Comparison of ENCODE assay signal across 39 cellular contexts in the genomic region with DNA sequence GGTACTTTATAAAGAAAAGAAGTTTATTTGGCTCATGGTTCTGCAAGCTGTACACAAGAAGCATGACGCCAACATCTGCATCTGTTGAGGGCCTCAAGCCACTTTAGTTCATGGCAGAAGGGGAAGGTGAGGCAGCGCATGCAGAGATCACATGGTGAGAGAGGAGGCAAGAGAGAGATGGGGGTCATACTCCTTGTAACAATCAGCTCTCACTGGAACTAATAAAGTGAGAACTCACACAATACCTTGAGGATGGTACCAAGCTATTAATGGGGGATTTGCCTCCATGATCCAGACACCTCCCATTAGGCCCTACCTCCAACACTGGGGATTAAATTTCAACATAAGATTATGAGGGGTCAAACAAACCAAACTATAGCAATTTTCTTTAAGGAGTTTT.
"Had no signal": no experiment of that assay in that cellular context is flagged by ENCODE, and none has a peak within 500 bp of the region (broad histone marks: within the 10 kb centered on the region; RNA-seq: fewer than 3 reads in every experiment).

No MANE protein-coding gene starts in this region.

- FAIRE-seq: astrocyte, bronchial epithelial cell, colon had no signal

- H3K27me3 Mint-ChIP-seq: activated naive CD4-positive, alpha-beta T cell treated with anti-CD3 and anti-CD28 coated beads, Interleukin-2, amount 50 U/mL, for 24 hours had no signal

- H3K4me3 ChIP-seq: adrenal gland, ascending aorta, body of pancreas, breast epithelium, cardiac muscle cell had no signal

- DNase-seq: activated effector memory CD4-positive, alpha-beta T cell treated with anti-CD3 and anti-CD28 coated beads, Interleukin-2, amount 50 U/mL, for 16 hours; activated effector memory CD4-positive, alpha-beta T cell treated with Interleukin-2 at 50 U/mL for 16 hours; activated gamma-delta T cell; activated gamma-delta T cell treated with Interleukin-2 at 50 U/mL for 16 hours; activated naive CD4-positive, alpha-beta T cell; activated naive CD4-positive, alpha-beta T cell treated with anti-CD3 and anti-CD28 coated beads for 36 hours; activated naive CD4-positive, alpha-beta T cell treated with anti-CD3 and anti-CD28 coated beads, Interleukin-2, amount 10 ng/mL, durations not matched to agents 7 days and 5 days; activated naive CD4-positive, alpha-beta T cell treated with anti-CD3 and anti-CD28 coated beads, Interleukin-2, amount 50 U/mL, for 16 hours; activated naive CD4-positive, alpha-beta T cell treated with Interleukin-2 at 50 U/mL for 16 hours; activated naive CD8-positive, alpha-beta T cell treated with anti-CD3 and anti-CD28 coated beads for 36 hours; activated naive CD8-positive, alpha-beta T cell treated with anti-CD3 and anti-CD28 coated beads, Interleukin-2, amount 10 ng/mL, durations not matched to agents 7 days and 5 days; activated naive CD8-positive, alpha-beta T cell treated with anti-CD3 and anti-CD28 coated beads, Interleukin-2, amount 50 U/mL, for 24 hours; activated T-cell treated with anti-CD3 and anti-CD28 coated beads, Interleukin-2, amount 50 U/mL, for 4 hours; activated T-cell treated with anti-CD3 and anti-CD28 coated beads, Interleukin-2, amount 50 U/mL, for 48 hours; activated T-cell treated with anti-CD3 and anti-CD28 coated beads, Interleukin-2, amount 50 U/mL, for 72 hours; adrenal gland; amniotic stem cell; amygdala; anterior cingulate cortex; aorta; body of pancreas; brain microvascular endothelial cell; caudate nucleus; central memory CD4-positive, alpha-beta T cell; cerebellar nuclear complex had no signal

- H3K36me3 ChIP-seq: adrenal gland, ascending aorta, brain microvascular endothelial cell, breast epithelium, cardiac muscle cell had no signal

- H3K27me3 ChIP-seq: adrenal gland, ascending aorta, body of pancreas, brain microvascular endothelial cell, breast epithelium, cardiac muscle cell had no signal

- H3K27ac Mint-ChIP-seq: activated naive CD4-positive, alpha-beta T cell treated with anti-CD3 and anti-CD28 coated beads for 36 hours; activated naive CD4-positive, alpha-beta T cell treated with anti-CD3 and anti-CD28 coated beads, Interleukin-2, amount 10 ng/mL, durations not matched to agents 7 days and 5 days; activated naive CD4-positive, alpha-beta T cell treated with anti-CD3 and anti-CD28 coated beads, Interleukin-2, amount 50 U/mL, for 24 hours; activated naive CD4-positive, alpha-beta T cell treated with anti-CD3 and anti-CD28 coated beads, Interleukin-2, amount 50 U/mL, for 72 hours; activated naive CD8-positive, alpha-beta T cell; activated naive CD8-positive, alpha-beta T cell treated with anti-CD3 and anti-CD28 coated beads for 36 hours; activated naive CD8-positive, alpha-beta T cell treated with anti-CD3 and anti-CD28 coated beads, Interleukin-2, amount 10 ng/mL, durations not matched to agents 7 days and 5 days; activated naive CD8-positive, alpha-beta T cell treated with anti-CD3 and anti-CD28 coated beads, Interleukin-2, amount 50 U/mL, for 24 hours; activated T-cell treated with anti-CD3 and anti-CD28 coated beads, Interleukin-2, amount 50 U/mL, for 72 hours; activated T-helper 1 cell treated with anti-CD3 and anti-CD28 coated beads, Interleukin-12 subunit alpha, Interleukin-12 subunit beta, Interleukin-2, Interleukin-4 antibody, amounts not matched to agents 30 ng/mL and 10 ng/mL and 1 ng/mL, durations not matched to agents 14 hours and 24 hours and 36 hours; activated T-helper 17 cell treated with anti-CD3 and anti-CD28 coated beads, Interleukin-2, amount 50 U/mL, for 72 hours; activated T-helper 2 cell treated with anti-CD3 and anti-CD28 coated beads, Interferon-gamma antibody, Interleukin-2, Interleukin-4, amounts not matched to agents 10 μg/mL and 5 μg/mL and 100 μg/mL, durations not matched to agents 14 hours and 24 hours and 36 hours; brain had no signal

- ATAC-seq: activated naive CD4-positive, alpha-beta T cell treated with anti-CD3 and anti-CD28 coated beads, Interleukin-2, amount 50 U/mL, for 72 hours; activated naive CD8-positive, alpha-beta T cell treated with anti-CD3 and anti-CD28 coated beads, Interleukin-2, amount 50 U/mL, for 24 hours; activated T-cell treated with anti-CD3 and anti-CD28 coated beads, Interleukin-2, amount 50 U/mL, for 4 hours; activated T-cell treated with anti-CD3 and anti-CD28 coated beads, Interleukin-2, amount 50 U/mL, for 72 hours; activated T-helper 17 cell treated with anti-CD3 and anti-CD28 coated beads, Interleukin-2, amount 50 U/mL, for 72 hours; body of pancreas had no signal

- H3K9me3 ChIP-seq: body of pancreas, breast epithelium had no signal

- H3K4me3 Mint-ChIP-seq: activated naive CD4-positive, alpha-beta T cell treated with anti-CD3 and anti-CD28 coated beads for 36 hours; activated naive CD4-positive, alpha-beta T cell treated with anti-CD3 and anti-CD28 coated beads, Interleukin-2, amount 10 ng/mL, durations not matched to agents 7 days and 5 days; activated naive CD4-positive, alpha-beta T cell treated with anti-CD3 and anti-CD28 coated beads, Interleukin-2, amount 50 U/mL, for 24 hours; activated naive CD8-positive, alpha-beta T cell; activated naive CD8-positive, alpha-beta T cell treated with anti-CD3 and anti-CD28 coated beads for 36 hours; activated naive CD8-positive, alpha-beta T cell treated with anti-CD3 and anti-CD28 coated beads, Interleukin-2, amount 10 ng/mL, durations not matched to agents 7 days and 5 days; activated naive CD8-positive, alpha-beta T cell treated with anti-CD3 and anti-CD28 coated beads, Interleukin-2, amount 50 U/mL, for 24 hours; activated T-cell treated with anti-CD3 and anti-CD28 coated beads, Interleukin-2, amount 50 U/mL, for 4 hours; activated T-cell treated with anti-CD3 and anti-CD28 coated beads, Interleukin-2, amount 50 U/mL, for 72 hours; activated T-helper 1 cell treated with anti-CD3 and anti-CD28 coated beads, Interleukin-12 subunit alpha, Interleukin-12 subunit beta, Interleukin-2, Interleukin-4 antibody, amounts not matched to agents 30 ng/mL and 10 ng/mL and 1 ng/mL, durations not matched to agents 14 hours and 24 hours and 36 hours; activated T-helper 17 cell treated with anti-CD3 and anti-CD28 coated beads, Interleukin-2, amount 50 U/mL, for 72 hours; brain; central memory CD8-positive, alpha-beta T cell had no signal

- H3K27ac ChIP-seq: adrenal gland, ascending aorta, body of pancreas, brain microvascular endothelial cell, breast epithelium, cardiac muscle cell had no signal

- H3K4me1 Mint-ChIP-seq: activated T-helper 17 cell treated with anti-CD3 and anti-CD28 coated beads, Interleukin-2, amount 50 U/mL, for 72 hours had no signal
